21 cellular contexts compared by ENCODE assay signal in the genomic region with DNA sequence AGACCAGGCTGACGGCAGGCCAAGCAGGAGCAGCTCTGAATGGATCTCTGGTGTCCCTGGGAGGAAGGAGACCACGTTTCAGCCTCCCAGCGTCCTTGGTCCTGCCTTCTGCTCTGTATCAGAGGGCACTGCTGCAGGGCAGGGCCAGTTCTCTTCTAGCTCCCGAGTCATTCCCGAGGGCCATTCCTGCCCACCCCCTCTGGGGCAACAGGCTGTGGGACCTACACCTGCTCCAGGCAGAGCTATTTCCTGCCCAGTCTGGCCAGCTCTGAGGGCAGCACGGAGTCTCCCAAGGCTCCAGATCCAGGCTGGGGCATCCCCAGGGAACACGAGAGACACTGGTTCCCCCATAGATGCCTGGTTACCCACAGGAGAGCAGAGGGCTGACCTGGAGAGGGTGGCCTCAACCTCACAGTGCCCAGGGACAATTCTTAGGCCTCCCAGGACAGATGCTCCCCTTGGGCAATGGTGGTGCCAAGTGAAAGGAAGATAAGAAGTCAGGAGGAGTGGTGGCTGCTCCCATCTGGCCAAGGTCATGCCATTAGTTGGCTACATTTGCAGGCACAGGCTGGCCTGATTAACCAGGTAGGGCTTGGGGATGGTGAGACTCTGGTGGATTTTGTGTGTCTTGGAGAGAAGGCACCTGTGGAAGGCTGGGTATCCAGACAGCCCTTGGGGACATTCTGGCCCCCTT. TPM values are rescaled to one million over a fixed set of nuclear protein-coding genes. Genes with fewer than 3 reads are reported as not detected.
DNase-seq lines count a peak whose midpoint lies in the region; ATAC-seq, FAIRE-seq and TF ChIP-seq lines count a peak whose summit lies in the region.
"Had no signal": no experiment of that assay in that cellular context is flagged by ENCODE, and none has a peak within 500 bp of the region (broad histone marks: within the 10 kb centered on the region; RNA-seq: fewer than 3 reads in every experiment).

No MANE protein-coding gene starts in this region.

- H3K56ac ChIP-seq in H9 (ENCODE audit: insufficient read length, low read depth, low read length) = no peak overlapping the region

- peaks cover 45 to 66% of the 10 kb centered on the region in 2 experiments for H3K4me1 Mint-ChIP-seq in H9
- H3K4me1 Mint-ChIP-seq in stimulated activated effector memory CD8-positive, alpha-beta T cell treated with anti-CD3 and anti-CD28 coated beads, Interleukin-12 subunit alpha, Interleukin-12 subunit beta, amount 100 ng/mL, for 72 hours = peaks cover 5% of the 10 kb centered on the region

- no peaks in the 10 kb centered on the region for H3K27me3 Mint-ChIP-seq in H9 (ENCODE audit: low read depth)

- no peak overlapping the region for H3K4me3 Mint-ChIP-seq in H9
- H3K4me3 Mint-ChIP-seq in stimulated activated effector memory CD8-positive, alpha-beta T cell treated with anti-CD3 and anti-CD28 coated beads, Interleukin-12 subunit alpha, Interleukin-12 subunit beta, amount 100 ng/mL, for 72 hours = no peak overlapping the region

- H3K79me2 ChIP-seq in H9 (ENCODE audit: insufficient read depth, low read length) = no peaks in the 10 kb centered on the region

- H3K36me3 ChIP-seq in bronchial epithelial cell (ENCODE audit: control insufficient read depth, insufficient read depth, low read length) = no peaks in the 10 kb centered on the region

- H3K23ac ChIP-seq in H9 (ENCODE audit: insufficient read length, low read depth, low read length) = no peak overlapping the region

- H3K9ac ChIP-seq in H9 (ENCODE audit: extremely low read depth, insufficient read length, low read length) = no peak overlapping the region

- no peak overlapping the region for H2BK120ac ChIP-seq in H9 (ENCODE audit: low read depth, low read length, poor library complexity, severe bottlenecking)

- H3K27ac Mint-ChIP-seq in H9 = peak overlapping the region in 2 of 3 experiments; percentile 75 to 90; a peak in 2 of 7 replicates
- H3K27ac Mint-ChIP-seq in stimulated activated effector memory CD8-positive, alpha-beta T cell treated with anti-CD3 and anti-CD28 coated beads, Interleukin-12 subunit alpha, Interleukin-12 subunit beta, amount 100 ng/mL, for 72 hours = peak overlapping the region; percentile 20

- H2BK15ac ChIP-seq in H9 (ENCODE audit: low read depth, low read length) = no peak overlapping the region

- H3K36me3 Mint-ChIP-seq in H9 (ENCODE audit: insufficient read depth in 1 of 3, low read depth in 3 of 3) = no peaks in the 10 kb centered on the region; a peak in 2 of 7 replicates
- H3K36me3 Mint-ChIP-seq in stimulated activated effector memory CD8-positive, alpha-beta T cell treated with anti-CD3 and anti-CD28 coated beads, Interleukin-12 subunit alpha, Interleukin-12 subunit beta, amount 100 ng/mL, for 72 hours = no peaks in the 10 kb centered on the region

- H3T11ph ChIP-seq in H9 (ENCODE audit: low read length) = no peak overlapping the region

- WGBS in H9 (ENCODE audit: extremely low coverage, insufficient read length, low lambda C conversion rate) = no CpG with 5 or more reads among the region's 7 CpGs

- no peak overlapping the region for H3K14ac ChIP-seq in H9 (ENCODE audit: insufficient read depth, low read length)

- no peaks in the 10 kb centered on the region for H3K9me3 ChIP-seq in H9 (ENCODE audit: control insufficient read depth, low read depth, low read length)

- peak; percentile 31 for DNase-seq in H9
- DNase-seq in bronchial epithelial cell (ENCODE audit: low read depth) = no peak
- DNase-seq in islet precursor cell = peak; percentile 64
- DNase-seq in stimulated activated effector memory CD8-positive, alpha-beta T cell treated with anti-CD3 and anti-CD28 coated beads, Interleukin-12 subunit alpha, Interleukin-12 subunit beta, amount 100 ng/mL, for 72 hours (ENCODE audit: low spot score in 2 of 2) = no peak
- no peak for DNase-seq in NCI-H2227 (lab: John Stamatoyannopoulos, UW; ENCODE audit: unreplicated experiment)
- DNase-seq in NCI-H2081 treated with DMSO at 0.1 percent for 48 hours (lab: John Stamatoyannopoulos, UW) = no peak
- no peak for DNase-seq in stimulated activated naive CD8-positive, alpha-beta T cell treated with anti-CD3 and anti-CD28 coated beads, Interleukin-15, Interleukin-2, amounts not matched to agents 100 U/mL and 50 U/mL, for 24 hours
- DNase-seq in activated CD8-positive, alpha-beta memory T cell treated with anti-CD3 and anti-CD28 coated beads, Interleukin-2, amount 50 U/mL, for 48 hours = no peak
- DNase-seq: COR-L47, GF-D8, KG1, NCI-H1048, NCI-H1436 treated with DMSO at 0.1 percent for 48 hours, NCI-H2029 treated with DMSO at 0.1 percent for 48 hours, NCI-H510A had no signal

- no peak overlapping the region for H4K5ac ChIP-seq in H9 (ENCODE audit: insufficient read length, low read depth, low read length)

- no peak overlapping the region for H3K18ac ChIP-seq in H9 (ENCODE audit: insufficient read length, low read depth, low read length)

- no peak for ATAC-seq in stimulated activated effector memory CD8-positive, alpha-beta T cell treated with anti-CD3 and anti-CD28 coated beads, Interleukin-12 subunit alpha, Interleukin-12 subunit beta, amount 100 ng/mL, for 72 hours
- ATAC-seq in stimulated activated naive CD8-positive, alpha-beta T cell treated with anti-CD3 and anti-CD28 coated beads, Interleukin-15, Interleukin-2, amounts not matched to agents 100 U/mL and 50 U/mL, for 24 hours = no peak
- ATAC-seq: HCT116, Right ventricle myocardium inferior had no signal

- H4K20me1 ChIP-seq in H9 (ENCODE audit: control insufficient read depth, insufficient read depth, insufficient read length) = no peaks in the 10 kb centered on the region

- no peak overlapping the region for H3K4ac ChIP-seq in H9 (ENCODE audit: low read depth, low read length)

- FAIRE-seq in bronchial epithelial cell (lab: Jason Lieb, UNC) = peak; percentile 89

- no peaks in the 10 kb centered on the region for H3K27me3 ChIP-seq in H9 (ENCODE audit: insufficient read depth, low read length)
- H3K27me3 ChIP-seq in bronchial epithelial cell (ENCODE audit: control insufficient read depth, insufficient read depth, low read length) = no peaks in the 10 kb centered on the region

- H3K79me1 ChIP-seq in H9 (ENCODE audit: insufficient read depth, low read depth, low read length, poor library complexity, severe bottlenecking) = no peaks in the 10 kb centered on the region

- H3K27ac ChIP-seq in H9 (ENCODE audit: insufficient read length, low read depth, low read length) = no peak overlapping the region
- H3K27ac ChIP-seq: C4-2B, SK-N-MC had no signal

- H2AFZ ChIP-seq in H9 (ENCODE audit: low read length) = no peak overlapping the region

- H3K23me2 ChIP-seq in H9 (ENCODE audit: insufficient read length, low read depth, low read length, poor library complexity, severe bottlenecking) = no peaks in the 10 kb centered on the region

- no peak overlapping the region for H4K8ac ChIP-seq in H9 (replicated peaks; ENCODE audit: insufficient read length, low read depth, low read length)

- H2BK12ac ChIP-seq in H9 (ENCODE audit: insufficient read length, low read depth, low read length) = no peak overlapping the region

- H4K91ac ChIP-seq in H9 (ENCODE audit: insufficient read length, low read depth, low read length) = no peak overlapping the region

- no peak for TF ChIP-seq CTCF in H9 (conservative IDR thresholded peaks at IDR 0.05)
- TF ChIP-seq CTCF in bronchial epithelial cell (IDR thresholded peaks at IDR 0.05; ENCODE audit: insufficient read depth, low read length, severe bottlenecking) = no peak

- no peak overlapping the region for H2BK5ac ChIP-seq in H9 (ENCODE audit: insufficient read length, low read length)

- no peak overlapping the region for H3K4me2 ChIP-seq in H9 (ENCODE audit: insufficient read depth, insufficient read length, low read length)

- no peaks in the 10 kb centered on the region for H3K9me3 Mint-ChIP-seq in H9
- H3K9me3 Mint-ChIP-seq in stimulated activated effector memory CD8-positive, alpha-beta T cell treated with anti-CD3 and anti-CD28 coated beads, Interleukin-12 subunit alpha, Interleukin-12 subunit beta, amount 100 ng/mL, for 72 hours = no peaks in the 10 kb centered on the region

- no peaks in the 10 kb centered on the region for H3K4me1 ChIP-seq in H9 (ENCODE audit: insufficient read depth, low read length)

- no peak overlapping the region for H3K4me3 ChIP-seq in bronchial epithelial cell (ENCODE audit: low read depth, low read length)
- H3K4me3 ChIP-seq: SK-N-MC had no signal

- H2AK5ac ChIP-seq in H9 (ENCODE audit: insufficient read length, low read length) = no peak overlapping the region

- no peak overlapping the region for H2BK20ac ChIP-seq in H9 (ENCODE audit: low read depth, low read length, poor library complexity, severe bottlenecking)

RNA-seq across cellular contexts. Expression of a gene that starts 2.0 kb away (rescaled TPM):
- total RNA-seq in H9 (2021) (1.0 and 1.1 TPM in 2 replicates), bronchial epithelial cell (not detected in 2 replicates)
- total RNA-seq: Daoy, M059J had no signal

RNA-seq across cellular contexts. Expression of a gene that starts 28.7 kb away (rescaled TPM):
- total RNA-seq in H9 (2021) (31.2 and 31.6 TPM in 2 replicates), bronchial epithelial cell (11.6 and 19.7 TPM in 2 replicates)

Comparison
In these comparisons a context has a peak if more than half of its experiments do, and no peak if none do; other contexts are left out.
1. DNase-seq: peak in H9 (single experiment) and islet precursor cell (single experiment); none in bronchial epithelial cell (single experiment), stimulated activated effector memory CD8-positive, alpha-beta T cell treated with anti-CD3 and anti-CD28 coated beads, Interleukin-12 subunit alpha, Interleukin-12 subunit beta, amount 100 ng/mL, for 72 hours (0 of 2), NCI-H2227 (single experiment), NCI-H2081 treated with DMSO at 0.1 percent for 48 hours (single experiment), stimulated activated naive CD8-positive, alpha-beta T cell treated with anti-CD3 and anti-CD28 coated beads, Interleukin-15, Interleukin-2, amounts not matched to agents 100 U/mL and 50 U/mL, for 24 hours (single experiment) and activated CD8-positive, alpha-beta memory T cell treated with anti-CD3 and anti-CD28 coated beads, Interleukin-2, amount 50 U/mL, for 48 hours (single experiment).